Comparison of ENCODE assay signal across 1 cellular context in the genomic region with DNA sequence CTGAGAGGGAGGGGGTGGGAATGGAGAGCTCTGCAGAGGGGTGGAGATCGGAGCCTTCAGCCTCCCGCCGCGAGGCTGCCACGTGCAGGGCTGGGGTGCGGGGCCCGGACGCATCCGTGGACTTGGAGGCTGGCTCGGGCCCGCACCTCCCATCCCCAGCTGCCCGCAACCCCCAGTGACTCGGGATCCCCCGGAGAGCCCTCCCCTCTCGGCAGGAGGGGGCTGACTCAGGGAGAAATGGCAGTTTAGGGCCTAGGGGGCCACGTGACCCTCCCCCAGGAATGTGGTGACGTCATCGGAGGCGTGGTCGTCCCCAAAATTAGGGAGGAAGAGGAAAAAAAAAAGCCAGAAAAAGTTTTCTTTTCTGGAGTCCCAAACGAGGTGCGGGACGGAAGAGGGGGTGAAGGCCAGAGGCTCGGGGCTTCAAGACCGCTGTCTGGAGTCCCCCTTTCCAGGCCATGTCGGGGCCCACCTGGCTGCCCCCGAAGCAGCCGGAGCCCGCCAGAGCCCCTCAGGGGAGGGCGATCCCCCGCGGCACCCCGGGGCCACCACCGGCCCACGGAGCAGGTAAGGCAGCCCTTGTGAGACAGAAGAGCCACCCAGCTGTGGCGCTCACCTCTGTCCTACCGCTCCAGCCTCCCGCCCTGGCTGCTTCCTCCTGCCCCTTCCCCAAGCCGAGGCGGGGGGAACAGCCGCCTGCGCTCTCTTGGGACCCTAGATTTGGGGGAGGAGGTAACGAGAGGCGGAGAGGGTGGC.
A peak's percentile ranks its signal among the peaks of the same experiment; 100 is the strongest.
TF ChIP-seq lines count a peak whose summit lies in the region.

A gene with protein sequence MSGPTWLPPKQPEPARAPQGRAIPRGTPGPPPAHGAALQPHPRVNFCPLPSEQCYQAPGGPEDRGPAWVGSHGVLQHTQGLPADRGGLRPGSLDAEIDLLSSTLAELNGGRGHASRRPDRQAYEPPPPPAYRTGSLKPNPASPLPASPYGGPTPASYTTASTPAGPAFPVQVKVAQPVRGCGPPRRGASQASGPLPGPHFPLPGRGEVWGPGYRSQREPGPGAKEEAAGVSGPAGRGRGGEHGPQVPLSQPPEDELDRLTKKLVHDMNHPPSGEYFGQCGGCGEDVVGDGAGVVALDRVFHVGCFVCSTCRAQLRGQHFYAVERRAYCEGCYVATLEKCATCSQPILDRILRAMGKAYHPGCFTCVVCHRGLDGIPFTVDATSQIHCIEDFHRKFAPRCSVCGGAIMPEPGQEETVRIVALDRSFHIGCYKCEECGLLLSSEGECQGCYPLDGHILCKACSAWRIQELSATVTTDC (plus strand): TSS at position 348 of the 756 bp plus-strand sequence. CDS start 111 bp downstream, at position 459.

TF ChIP-seq in HEK293, 187 proteins besides CTCF, POLR2A, EP300 and RAD21 (continued from another document and continues in another):
- TF ChIP-seq ZNF530 (tag by site-specific recombination; IDR thresholded peaks at IDR 0.05; ENCODE audit: low read depth) (no peak), SALL2 (tag by site-specific recombination; IDR thresholded peaks at IDR 0.05; ENCODE audit: borderline replicate concordance) (no peak), GLI2 (tag by site-specific recombination; IDR thresholded peaks at IDR 0.05; ENCODE audit: borderline replicate concordance, low read depth) (no peak), GLIS2 (tag by site-specific recombination; IDR thresholded peaks at IDR 0.05) (peak; percentile 100), ZNF610 (tag by site-specific recombination; IDR thresholded peaks at IDR 0.05; ENCODE audit: borderline replicate concordance) (no peak), REST (tag by site-specific recombination; IDR thresholded peaks at IDR 0.05) (peak; percentile 34; the same call in 1 of the 2 replicates), ZNF792 (tag by site-specific recombination; IDR thresholded peaks at IDR 0.05) (no peak), ZNF157 (tag by site-specific recombination; IDR thresholded peaks at IDR 0.05) (no peak), MZF1 (tag by site-specific recombination; IDR thresholded peaks at IDR 0.05; ENCODE audit: borderline replicate concordance) (peak; percentile 49), ZNF184 (tag by site-specific recombination; IDR thresholded peaks at IDR 0.05) (0 out of 2 replicates have a peak, but pooled peaks have one; percentile 63), ZFP37 (tag by site-specific recombination; IDR thresholded peaks at IDR 0.05) (no peak), ZNF670 (tag by site-specific recombination; IDR thresholded peaks at IDR 0.05; ENCODE audit: low read depth) (no peak), ZNF274 (IDR thresholded peaks at IDR 0.05; ENCODE audit: low read length) (no peak), ZNF274 (tag by site-specific recombination; IDR thresholded peaks at IDR 0.05; ENCODE audit: borderline replicate concordance) (no peak), ZNF501 (tag by site-specific recombination; IDR thresholded peaks at IDR 0.05) (no peak; the same call in none of the 2 replicates), ZNF785 (tag by site-specific recombination; IDR thresholded peaks at IDR 0.05) (no peak), ZBTB17 (tag by site-specific recombination; IDR thresholded peaks at IDR 0.05) (peak; percentile 66), ZNF133 (tag by site-specific recombination; IDR thresholded peaks at IDR 0.05) (no peak), HIC1 (tag by site-specific recombination; IDR thresholded peaks at IDR 0.05) (peak; percentile 86), ZNF202 (tag by site-specific recombination; IDR thresholded peaks at IDR 0.05; ENCODE audit: borderline replicate concordance) (no peak), RBAK (tag by site-specific recombination; IDR thresholded peaks at IDR 0.05) (no peak), ZNF76 (tag by site-specific recombination; IDR thresholded peaks at IDR 0.05; ENCODE audit: borderline replicate concordance, low read depth) (peak; percentile 65; the same call in 1 of the 2 replicates), ZNF24 (tag by site-specific recombination; IDR thresholded peaks at IDR 0.05) (peak; percentile 91), ZNF19 (tag by site-specific recombination; IDR thresholded peaks at IDR 0.05; ENCODE audit: low read depth) (no peak), ZNF707 (tag by site-specific recombination; IDR thresholded peaks at IDR 0.05) (no peak), ZNF843 (tag by site-specific recombination; IDR thresholded peaks at IDR 0.05) (peak; percentile 67), ZNF664 (tag by site-specific recombination; IDR thresholded peaks at IDR 0.05) (0 out of 2 replicates have a peak, but pooled peaks have one; percentile 7), ZFHX2 (tag by site-specific recombination; conservative IDR thresholded peaks at IDR 0.05) (peak; percentile 72), ZSCAN30 (tag by site-specific recombination; IDR thresholded peaks at IDR 0.05) (no peak; the same call in none of the 2 replicates), ATF2 (tag by site-specific recombination; IDR thresholded peaks at IDR 0.05; ENCODE audit: low read depth) (peak; percentile 100), ZNF660 (tag by site-specific recombination; IDR thresholded peaks at IDR 0.05) (peak; percentile 76; the same call in 1 of the 2 replicates), ZNF513 (tag by site-specific recombination; IDR thresholded peaks at IDR 0.05) (peak; percentile 74), KLF1 (tag by site-specific recombination; IDR thresholded peaks at IDR 0.05) (peak; percentile 75), WT1 (tag by site-specific recombination; IDR thresholded peaks at IDR 0.05) (peak; percentile 90), ZSCAN16 (tag by site-specific recombination; IDR thresholded peaks at IDR 0.05) (no peak), ZNF529 (tag by site-specific recombination; IDR thresholded peaks at IDR 0.05; ENCODE audit: insufficient replicate concordance) (no peak), ZNF394 (tag by site-specific recombination; IDR thresholded peaks at IDR 0.05; ENCODE audit: borderline replicate concordance) (peak; percentile 54; the same call in 1 of the 2 replicates), YY2 (tag by site-specific recombination; IDR thresholded peaks at IDR 0.05) (no peak; the same call in 1 of the 2 replicates)
- TF ChIP-seq, protein P1, sequence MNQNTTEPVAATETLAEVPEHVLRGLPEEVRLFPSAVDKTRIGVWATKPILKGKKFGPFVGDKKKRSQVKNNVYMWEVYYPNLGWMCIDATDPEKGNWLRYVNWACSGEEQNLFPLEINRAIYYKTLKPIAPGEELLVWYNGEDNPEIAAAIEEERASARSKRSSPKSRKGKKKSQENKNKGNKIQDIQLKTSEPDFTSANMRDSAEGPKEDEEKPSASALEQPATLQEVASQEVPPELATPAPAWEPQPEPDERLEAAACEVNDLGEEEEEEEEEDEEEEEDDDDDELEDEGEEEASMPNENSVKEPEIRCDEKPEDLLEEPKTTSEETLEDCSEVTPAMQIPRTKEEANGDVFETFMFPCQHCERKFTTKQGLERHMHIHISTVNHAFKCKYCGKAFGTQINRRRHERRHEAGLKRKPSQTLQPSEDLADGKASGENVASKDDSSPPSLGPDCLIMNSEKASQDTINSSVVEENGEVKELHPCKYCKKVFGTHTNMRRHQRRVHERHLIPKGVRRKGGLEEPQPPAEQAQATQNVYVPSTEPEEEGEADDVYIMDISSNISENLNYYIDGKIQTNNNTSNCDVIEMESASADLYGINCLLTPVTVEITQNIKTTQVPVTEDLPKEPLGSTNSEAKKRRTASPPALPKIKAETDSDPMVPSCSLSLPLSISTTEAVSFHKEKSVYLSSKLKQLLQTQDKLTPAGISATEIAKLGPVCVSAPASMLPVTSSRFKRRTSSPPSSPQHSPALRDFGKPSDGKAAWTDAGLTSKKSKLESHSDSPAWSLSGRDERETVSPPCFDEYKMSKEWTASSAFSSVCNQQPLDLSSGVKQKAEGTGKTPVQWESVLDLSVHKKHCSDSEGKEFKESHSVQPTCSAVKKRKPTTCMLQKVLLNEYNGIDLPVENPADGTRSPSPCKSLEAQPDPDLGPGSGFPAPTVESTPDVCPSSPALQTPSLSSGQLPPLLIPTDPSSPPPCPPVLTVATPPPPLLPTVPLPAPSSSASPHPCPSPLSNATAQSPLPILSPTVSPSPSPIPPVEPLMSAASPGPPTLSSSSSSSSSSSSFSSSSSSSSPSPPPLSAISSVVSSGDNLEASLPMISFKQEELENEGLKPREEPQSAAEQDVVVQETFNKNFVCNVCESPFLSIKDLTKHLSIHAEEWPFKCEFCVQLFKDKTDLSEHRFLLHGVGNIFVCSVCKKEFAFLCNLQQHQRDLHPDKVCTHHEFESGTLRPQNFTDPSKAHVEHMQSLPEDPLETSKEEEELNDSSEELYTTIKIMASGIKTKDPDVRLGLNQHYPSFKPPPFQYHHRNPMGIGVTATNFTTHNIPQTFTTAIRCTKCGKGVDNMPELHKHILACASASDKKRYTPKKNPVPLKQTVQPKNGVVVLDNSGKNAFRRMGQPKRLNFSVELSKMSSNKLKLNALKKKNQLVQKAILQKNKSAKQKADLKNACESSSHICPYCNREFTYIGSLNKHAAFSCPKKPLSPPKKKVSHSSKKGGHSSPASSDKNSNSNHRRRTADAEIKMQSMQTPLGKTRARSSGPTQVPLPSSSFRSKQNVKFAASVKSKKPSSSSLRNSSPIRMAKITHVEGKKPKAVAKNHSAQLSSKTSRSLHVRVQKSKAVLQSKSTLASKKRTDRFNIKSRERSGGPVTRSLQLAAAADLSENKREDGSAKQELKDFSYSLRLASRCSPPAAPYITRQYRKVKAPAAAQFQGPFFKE (tag by site-specific recombination; IDR thresholded peaks at IDR 0.05; ENCODE audit: borderline replicate concordance): no peak
- TF ChIP-seq, protein P2, sequence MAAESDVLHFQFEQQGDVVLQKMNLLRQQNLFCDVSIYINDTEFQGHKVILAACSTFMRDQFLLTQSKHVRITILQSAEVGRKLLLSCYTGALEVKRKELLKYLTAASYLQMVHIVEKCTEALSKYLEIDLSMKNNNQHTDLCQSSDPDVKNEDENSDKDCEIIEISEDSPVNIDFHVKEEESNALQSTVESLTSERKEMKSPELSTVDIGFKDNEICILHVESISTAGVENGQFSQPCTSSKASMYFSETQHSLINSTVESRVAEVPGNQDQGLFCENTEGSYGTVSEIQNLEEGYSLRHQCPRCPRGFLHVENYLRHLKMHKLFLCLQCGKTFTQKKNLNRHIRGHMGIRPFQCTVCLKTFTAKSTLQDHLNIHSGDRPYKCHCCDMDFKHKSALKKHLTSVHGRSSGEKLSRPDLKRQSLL (tag by site-specific recombination; IDR thresholded peaks at IDR 0.05): no peak
